22 cellular contexts compared by ENCODE assay signal in genomic region chr11:105942951-105943350, GRCh38.
"Had no signal": no experiment of that assay in that cellular context is flagged by ENCODE, and none has a peak within 500 bp of the region (broad histone marks: within the 10 kb centered on the region; RNA-seq: fewer than 3 reads in every experiment).

No MANE protein-coding gene starts in this region.

- H3K36me3 Mint-ChIP-seq: activated naive CD8-positive, alpha-beta T cell; WTC11 had no signal

- ATAC-seq: activated T-cell treated with anti-CD3 and anti-CD28 coated beads, Interleukin-2, amount 50 U/mL, for 4 hours; right cardiac atrium; WTC11 had no signal

- H3K4me3 Mint-ChIP-seq: activated CD4-positive, alpha-beta memory T cell treated with anti-CD3 and anti-CD28 coated beads, Interleukin-2, amount 10 ng/mL, durations not matched to agents 7 days and 5 days; activated naive CD8-positive, alpha-beta T cell; activated T-cell treated with anti-CD3 and anti-CD28 coated beads, Interleukin-2, amount 50 U/mL, for 4 hours; nephron; WTC11 had no signal

- H3K27me3 ChIP-seq: ascending aorta, hepatocyte, transverse colon had no signal

- H3K4me3 ChIP-seq: ascending aorta, hepatocyte, left ventricle myocardium inferior, prostate gland, transverse colon had no signal

- H3K36me3 ChIP-seq: ascending aorta, left ventricle myocardium inferior, prostate gland, transverse colon had no signal

- H3K9me3 Mint-ChIP-seq: activated CD4-positive, alpha-beta memory T cell treated with anti-CD3 and anti-CD28 coated beads, Interleukin-2, amount 10 ng/mL, durations not matched to agents 7 days and 5 days; activated T-cell treated with anti-CD3 and anti-CD28 coated beads, Interleukin-2, amount 50 U/mL, for 4 hours; nephron; WTC11 had no signal

- H3K27me3 Mint-ChIP-seq: activated CD4-positive, alpha-beta memory T cell treated with anti-CD3 and anti-CD28 coated beads, Interleukin-2, amount 10 ng/mL, durations not matched to agents 7 days and 5 days had no signal

- H3K4me1 Mint-ChIP-seq: activated CD4-positive, alpha-beta memory T cell treated with anti-CD3 and anti-CD28 coated beads, Interleukin-2, amount 10 ng/mL, durations not matched to agents 7 days and 5 days had no signal

- DNase-seq: activated CD4-positive, alpha-beta memory T cell treated with anti-CD3 and anti-CD28 coated beads, Interleukin-2, amount 10 ng/mL, durations not matched to agents 7 days and 5 days; activated CD4-positive, alpha-beta T cell treated with anti-CD3 and anti-CD28 coated beads for 4 hours; activated effector memory CD4-positive, alpha-beta T cell treated with anti-CD3 and anti-CD28 coated beads, Interleukin-2, amount 50 U/mL, for 16 hours; activated T-cell treated with anti-CD3 and anti-CD28 coated beads, Interleukin-2, amount 50 U/mL, for 4 hours; erythroblast; kidney; left ventricle myocardium inferior; mesendoderm; right cardiac atrium; small intestine; stimulated activated CD4-positive, alpha-beta T cell treated with anti-CD3 and anti-CD28 coated beads, Interleukin-4, amount 100 ng/mL, for 4 hours; stimulated activated CD8-positive, alpha-beta memory T cell treated with anti-CD3 and anti-CD28 coated beads, Interleukin-4, amount 100 ng/mL, for 48 hours; stimulated activated naive CD4-positive, alpha-beta T cell treated with Interleukin-2 at 50 U/mL for 16 hours; substantia nigra; T-helper 2 cell; transverse colon had no signal

- H3K27ac Mint-ChIP-seq: activated CD4-positive, alpha-beta memory T cell treated with anti-CD3 and anti-CD28 coated beads, Interleukin-2, amount 10 ng/mL, durations not matched to agents 7 days and 5 days; activated naive CD8-positive, alpha-beta T cell; WTC11 had no signal
